In the genomic region with DNA sequence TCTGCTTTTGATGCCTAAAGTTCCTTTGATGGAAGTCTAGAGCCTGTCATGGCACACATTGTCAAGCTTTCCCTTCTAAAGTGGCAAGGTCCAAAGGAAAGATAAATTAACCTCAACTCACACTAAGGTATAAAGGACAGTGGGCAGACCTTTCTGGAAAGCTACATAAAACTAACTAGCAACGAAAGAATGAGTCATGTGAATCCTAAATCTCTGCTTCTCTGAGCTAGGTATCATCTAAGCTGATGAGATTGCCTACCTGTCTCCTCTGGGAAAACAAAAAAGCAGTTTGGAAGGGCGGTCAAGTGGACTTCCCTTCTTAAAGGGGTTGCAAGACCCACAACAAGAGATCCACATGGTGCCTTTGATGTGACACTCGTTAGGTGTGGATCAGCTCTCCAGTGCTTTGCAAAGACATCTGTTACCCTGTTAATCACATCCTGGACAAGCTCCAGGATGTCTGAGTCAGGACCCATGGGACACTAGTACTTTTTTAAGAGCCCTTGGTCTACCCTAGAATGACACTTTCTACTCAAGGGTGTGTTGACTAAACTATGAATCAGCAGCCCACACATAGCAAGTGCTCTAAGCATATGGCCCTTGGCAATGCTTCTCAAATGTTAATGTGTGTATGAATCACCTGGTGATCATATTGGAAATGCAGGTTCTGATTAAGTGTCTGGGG, we compare ENCODE assay signal across 10 cellular contexts.
DNase-seq lines count a peak whose midpoint lies in the region; ATAC-seq and TF ChIP-seq lines count a peak whose summit lies in the region.
"Had no signal": no experiment of that assay in that cellular context is flagged by ENCODE, and none has a peak within 500 bp of the region (broad histone marks: within the 10 kb centered on the region; RNA-seq: fewer than 3 reads in every experiment).

No MANE protein-coding gene starts in this region.

- TF ChIP-seq POLR2A in Peyer's patch (IDR thresholded peaks at IDR 0.05), result no peak

- ATAC-seq in activated CD4-positive, alpha-beta T cell treated with anti-CD3 and anti-CD28 coated beads for 36 hours, result peak; percentile 97

- H3K36me3 ChIP-seq in adipocyte (ENCODE audit: control insufficient read depth, insufficient read depth, low read length, severe bottlenecking) (no peaks in the 10 kb centered on the region), Peyer's patch (no peaks in the 10 kb centered on the region)
- H3K36me3 ChIP-seq: adrenal gland had no signal

- H3K4me1 ChIP-seq in adipocyte (ENCODE audit: control insufficient read depth, insufficient read depth, low read length) (peaks cover 4% of the 10 kb centered on the region), Peyer's patch (no peaks in the 10 kb centered on the region)
- H3K4me1 ChIP-seq: adrenal gland, Caco-2 had no signal

- no peaks in the 10 kb centered on the region for H3K27me3 ChIP-seq in adipocyte (replicated peaks; ENCODE audit: control insufficient read depth, insufficient read depth, low read length)
- H3K27me3 ChIP-seq in Peyer's patch, result no peaks in the 10 kb centered on the region
- H3K27me3 ChIP-seq: adrenal gland had no signal

- peaks cover 2% of the 10 kb centered on the region for H3K4me1 Mint-ChIP-seq in activated CD4-positive, alpha-beta T cell treated with anti-CD3 and anti-CD28 coated beads for 36 hours
- H3K4me1 Mint-ChIP-seq in activated CD4-positive, alpha-beta T cell treated with anti-CD3 and anti-CD28 coated beads, Interleukin-2, amount 10 ng/mL, durations not matched to agents 7 days and 5 days, result no peaks in the 10 kb centered on the region

- H3K4me3 ChIP-seq in adipocyte (ENCODE audit: low read length) (no peak overlapping the region), Peyer's patch (no peak overlapping the region)
- H3K4me3 ChIP-seq: adrenal gland had no signal

- TF ChIP-seq CTCF in Peyer's patch (IDR thresholded peaks at IDR 0.05), result no peak

- no peak overlapping the region for H3K9ac ChIP-seq in adipocyte (ENCODE audit: low read length)

- CTCF ChIA-PET in activated CD4-positive, alpha-beta T cell treated with anti-CD3 and anti-CD28 coated beads for 36 hours (lab: Charles Lee), result interaction anchor here (0.6 kb wide), 2 partner anchors 36 to 440 kb away, joined by 3 read pairs; no protein-coding TSS in a partner anchor
- CTCF ChIA-PET in activated CD4-positive, alpha-beta T cell treated with anti-CD3 and anti-CD28 coated beads, Interleukin-2, amount 10 ng/mL, durations not matched to agents 7 days and 5 days (lab: Charles Lee), result interaction anchor here (0.7 kb wide), 1 partner anchor 23 kb away, joined by 6 read pairs; no protein-coding TSS in a partner anchor

- POLR2A ChIA-PET in activated CD4-positive, alpha-beta T cell treated with anti-CD3 and anti-CD28 coated beads for 36 hours (lab: Charles Lee), result no interaction called here
- POLR2A ChIA-PET in activated CD4-positive, alpha-beta T cell treated with anti-CD3 and anti-CD28 coated beads, Interleukin-2, amount 10 ng/mL, durations not matched to agents 7 days and 5 days (lab: Charles Lee), result no interaction called here

- H3K27me3 Mint-ChIP-seq in activated CD4-positive, alpha-beta T cell treated with anti-CD3 and anti-CD28 coated beads for 36 hours, result peaks cover 8% of the 10 kb centered on the region
- peaks cover 5% of the 10 kb centered on the region for H3K27me3 Mint-ChIP-seq in activated CD4-positive, alpha-beta T cell treated with anti-CD3 and anti-CD28 coated beads, Interleukin-2, amount 10 ng/mL, durations not matched to agents 7 days and 5 days

- no peak overlapping the region for H3K4me3 Mint-ChIP-seq in activated CD4-positive, alpha-beta T cell treated with anti-CD3 and anti-CD28 coated beads for 36 hours
- H3K4me3 Mint-ChIP-seq in activated CD4-positive, alpha-beta T cell treated with anti-CD3 and anti-CD28 coated beads, Interleukin-2, amount 10 ng/mL, durations not matched to agents 7 days and 5 days, result no peak overlapping the region

- no peak overlapping the region for H3K27ac Mint-ChIP-seq in activated CD4-positive, alpha-beta T cell treated with anti-CD3 and anti-CD28 coated beads for 36 hours
- no peak overlapping the region for H3K27ac Mint-ChIP-seq in activated CD4-positive, alpha-beta T cell treated with anti-CD3 and anti-CD28 coated beads, Interleukin-2, amount 10 ng/mL, durations not matched to agents 7 days and 5 days

- no peaks in the 10 kb centered on the region for H3K36me3 Mint-ChIP-seq in activated CD4-positive, alpha-beta T cell treated with anti-CD3 and anti-CD28 coated beads for 36 hours (ENCODE audit: low read depth)
- H3K36me3 Mint-ChIP-seq in activated CD4-positive, alpha-beta T cell treated with anti-CD3 and anti-CD28 coated beads, Interleukin-2, amount 10 ng/mL, durations not matched to agents 7 days and 5 days (ENCODE audit: low read depth), result no peaks in the 10 kb centered on the region

- DNase-seq in activated CD4-positive, alpha-beta T cell treated with anti-CD3 and anti-CD28 coated beads for 36 hours, result peak; percentile 22
- no peak for DNase-seq in activated CD4-positive, alpha-beta T cell treated with anti-CD3 and anti-CD28 coated beads, Interleukin-2, amount 10 ng/mL, durations not matched to agents 7 days and 5 days
- DNase-seq in HK-2 (ENCODE audit: unreplicated experiment), result peak; percentile 37
- peak; percentile 44 for DNase-seq in adipocyte (ENCODE audit: low read depth)
- peak; percentile 24 for DNase-seq in stimulated activated CD8-positive, alpha-beta memory T cell treated with anti-CD3 and anti-CD28 coated beads, Interleukin-4, amount 100 ng/mL, for 48 hours
- no peak for DNase-seq in caudate nucleus (lab: John Stamatoyannopoulos, UW)
- no peak for DNase-seq in globus pallidus (ENCODE audit: low spot score)
- no peak for DNase-seq in Peyer's patch
- DNase-seq: adrenal gland, Caco-2 had no signal

- intact Hi-C loops in activated CD4-positive, alpha-beta T cell treated with anti-CD3 and anti-CD28 coated beads for 36 hours (cut with DNase I, micrococcal nuclease), result no loop called here

- H3K9me3 Mint-ChIP-seq in activated CD4-positive, alpha-beta T cell treated with anti-CD3 and anti-CD28 coated beads for 36 hours (ENCODE audit: low read depth), result no peaks in the 10 kb centered on the region
- H3K9me3 Mint-ChIP-seq in activated CD4-positive, alpha-beta T cell treated with anti-CD3 and anti-CD28 coated beads, Interleukin-2, amount 10 ng/mL, durations not matched to agents 7 days and 5 days, result no peaks in the 10 kb centered on the region

- H3K9me3 ChIP-seq in adipocyte (ENCODE audit: control insufficient read depth, low read length) (no peaks in the 10 kb centered on the region), Peyer's patch (no peaks in the 10 kb centered on the region)
- H3K9me3 ChIP-seq: adrenal gland, Caco-2 had no signal

- H3K27ac ChIP-seq in caudate nucleus (ENCODE audit: low read depth, low read length) (no peak overlapping the region), Peyer's patch (no peak overlapping the region)
- H3K27ac ChIP-seq: adrenal gland had no signal

Comparison
In these comparisons a context has a peak if more than half of its experiments do, and no peak if none do; other contexts are left out.
1. DNase-seq: peak in activated CD4-positive, alpha-beta T cell treated with anti-CD3 and anti-CD28 coated beads for 36 hours (single experiment), HK-2 (single experiment), adipocyte (single experiment) and stimulated activated CD8-positive, alpha-beta memory T cell treated with anti-CD3 and anti-CD28 coated beads, Interleukin-4, amount 100 ng/mL, for 48 hours (single experiment); none in activated CD4-positive, alpha-beta T cell treated with anti-CD3 and anti-CD28 coated beads, Interleukin-2, amount 10 ng/mL, durations not matched to agents 7 days and 5 days (single experiment), caudate nucleus (0 of 61), globus pallidus (single experiment) and Peyer's patch (0 of 3).